ENCODE assay signal across 14 cellular contexts in genomic region chr3:149368850-149369497, GRCh38. TPM values are rescaled to one million over a fixed set of nuclear protein-coding genes. Genes with fewer than 3 reads are reported as not detected.
DNase-seq lines count a peak whose midpoint lies in the region; ATAC-seq, FAIRE-seq and TF ChIP-seq lines count a peak whose summit lies in the region.
"Had no signal": no experiment of that assay in that cellular context is flagged by ENCODE, and none has a peak within 500 bp of the region (broad histone marks: within the 10 kb centered on the region; RNA-seq: fewer than 3 reads in every experiment).

No MANE protein-coding gene starts in this region.

- no peak for TF ChIP-seq RAD21 in H1 (IDR thresholded peaks at IDR 0.05 in 1 of 2, conservative IDR thresholded peaks at IDR 0.05 in 1 of 2; ENCODE audit: low read depth in 2 of 2, low read length in 2 of 2)

- no peak overlapping the region for H3K56ac ChIP-seq in H1 (replicated peaks; ENCODE audit: insufficient read length, low read depth, low read length)

- POLR2A ChIA-PET in H1 (lab: Charles Lee; ENCODE audit: partially characterized antibody), result no interaction called here

- DNase-seq in DMS153 treated with DMSO at 0.1 percent for 48 hours (lab: John Stamatoyannopoulos, UW; ENCODE audit: unreplicated experiment), result peak; percentile 82
- peak; percentile 72 for DNase-seq in NCI-H146 treated with DMSO at 0.1 percent for 48 hours (lab: John Stamatoyannopoulos, UW; ENCODE audit: unreplicated experiment)
- DNase-seq in H1 (ENCODE audit: low read depth in 1 of 2, low spot score in 2 of 2), result no peak
- no peak for DNase-seq in islet precursor cell
- no peak for DNase-seq in effector memory CD4-positive, alpha-beta T cell
- no peak for DNase-seq in AG20443 (ENCODE audit: low spot score)
- DNase-seq: activated CD4-positive, alpha-beta memory T cell treated with anti-CD3 and anti-CD28 coated beads, Interleukin-2, amount 10 ng/mL, durations not matched to agents 7 days and 5 days; activated naive CD4-positive, alpha-beta T cell treated with anti-CD3 and anti-CD28 coated beads, Interleukin-2, amount 50 U/mL, for 16 hours; CD8-positive, alpha-beta T cell; naive thymus-derived CD8-positive, alpha-beta T cell; stimulated activated CD4-positive, alpha-beta T cell treated with anti-CD3 and anti-CD28 coated beads, Interleukin-12 subunit alpha, Interleukin-12 subunit beta, amount 100 ng/mL, for 4 hours; T-cell had no signal

- H3K79me2 ChIP-seq in H1 (ENCODE audit: control insufficient read depth in 1 of 2, insufficient read depth in 2 of 2, low read length in 2 of 2), result no peaks in the 10 kb centered on the region

- H2AFZ ChIP-seq in H1 (ENCODE audit: low read length), result no peak overlapping the region

- H2AK5ac ChIP-seq in H1 (ENCODE audit: low read depth, low read length), result no peak overlapping the region

- peak overlapping the region; percentile 98 for H2BK120ac ChIP-seq in H1 (replicated peaks; ENCODE audit: low read depth, low read length)

- H4K8ac ChIP-seq in H1 (ENCODE audit: extremely low read depth, insufficient read depth, low read length), result no peak overlapping the region

- peak overlapping the region; percentile 6 for H4K91ac ChIP-seq in H1 (replicated peaks; ENCODE audit: insufficient read length, low read length)

- H3K18ac ChIP-seq in H1 (ENCODE audit: extremely low read depth, low read length), result peak overlapping the region; percentile 78; the same call in 1 of the 2 replicates

- TF ChIP-seq EP300 in H1 (IDR thresholded peaks at IDR 0.05; ENCODE audit: borderline replicate concordance in 1 of 2, low read depth in 2 of 2, low read length in 2 of 2), result no peak

- H3K14ac ChIP-seq in H1 (ENCODE audit: insufficient read length), result no peak overlapping the region

- H2BK15ac ChIP-seq in H1 (ENCODE audit: low read length), result no peak overlapping the region

- no peaks in the 10 kb centered on the region; the same call in 1 of the 2 replicates for H3K23me2 ChIP-seq in H1 (ENCODE audit: low read depth, low read length)

- H3K4me3 ChIP-seq in H1 (ENCODE audit: extremely low read depth in 1 of 4, insufficient read depth in 2 of 4, low read depth in 3 of 4, low read length in 4 of 4) (peak overlapping the region in 1 of 4 experiments; percentile 17; a peak in 1 of 8 replicates), muscle layer of colon (ENCODE audit: low read depth in 1 of 2, low read length in 2 of 2) (no peak overlapping the region)
- H3K4me3 ChIP-seq in effector memory CD4-positive, alpha-beta T cell (ENCODE audit: insufficient read depth, low read depth, low read length, poor library complexity, severe bottlenecking), result no peak overlapping the region

- H2BK20ac ChIP-seq in H1 (ENCODE audit: low read length), result no peak overlapping the region

- no peak overlapping the region for H3K9ac ChIP-seq in H1 (replicated peaks in 1 of 4; ENCODE audit: extremely low read depth in 1 of 4, low read depth in 3 of 4, low read length in 3 of 4)
- H3K9ac ChIP-seq in muscle layer of colon (ENCODE audit: low read length), result no peak overlapping the region

- H3K27ac ChIP-seq in H1 (ENCODE audit: low read depth, low read length) (no peak overlapping the region), muscle layer of colon (ENCODE audit: low read depth, low read length) (peak overlapping the region; percentile 39)
- H3K27ac ChIP-seq in effector memory CD4-positive, alpha-beta T cell (ENCODE audit: insufficient read depth, low read length, poor library complexity, severe bottlenecking), result no peak overlapping the region

- H4K20me1 ChIP-seq in H1 (replicated peaks in 1 of 2; ENCODE audit: control insufficient read depth in 1 of 2, insufficient read depth in 2 of 2, low read length in 2 of 2), result no peaks in the 10 kb centered on the region

- no peak for FAIRE-seq in H1 (lab: Jason Lieb, UNC)

- CTCF ChIA-PET in H1 (lab: Charles Lee; ENCODE audit: partially characterized antibody), result interaction anchor here (0.7 to 0.9 kb wide), 2 partner anchors 111 to 415 kb away, joined by 3 to 5 read pairs; no protein-coding TSS in a partner anchor

- WGBS in H1 (ENCODE audit: extremely low coverage in 1 of 2, insufficient coverage in 1 of 2, insufficient read length in 1 of 2, insufficient replicate concordance in 2 of 2, low coverage in 1 of 2, low lambda C conversion rate in 2 of 2, missing lambda C conversion rate in 1 of 2), 2 experiments, result 52% methylated on average over 6 of the region's 6 CpGs; no CpG with 5 or more reads in 1 of the 2 experiments

- TF ChIP-seq CTCF in H1 (IDR thresholded peaks at IDR 0.05; ENCODE audit: control extremely low read depth in 1 of 3, insufficient read depth in 1 of 3, low read depth in 1 of 3, low read length in 3 of 3), result no peak

- no peaks in the 10 kb centered on the region for H3K79me1 ChIP-seq in H1 (ENCODE audit: low read depth, low read length)

- H2BK5ac ChIP-seq in H1 (ENCODE audit: low read depth, low read length), result peak overlapping the region; percentile 27; the same call in 1 of the 2 replicates

- TF ChIP-seq POLR2A in H1 (IDR thresholded peaks at IDR 0.05; ENCODE audit: control extremely low read depth in 1 of 2, low read depth in 2 of 2, low read length in 2 of 2), result no peak

- no peak overlapping the region for H4K5ac ChIP-seq in H1 (ENCODE audit: insufficient read length, low read depth, low read length)

- H3K4me2 ChIP-seq in H1 (ENCODE audit: insufficient read depth in 1 of 2, low read depth in 2 of 2, low read length in 2 of 2), result peak overlapping the region in 1 of 2 experiments; percentile 38; a peak in 2 of 4 replicates

- no peak overlapping the region for H3K23ac ChIP-seq in H1 (ENCODE audit: insufficient read length)

- H3K4me1 ChIP-seq in H1 (replicated peaks in 1 of 4; ENCODE audit: control insufficient read depth in 3 of 4, insufficient read depth in 4 of 4, low read length in 3 of 4) (peaks cover 1 to 25% (median 20%) of the 10 kb centered on the region in 4 experiments), muscle layer of colon (ENCODE audit: insufficient read depth, low read length) (peaks cover 18% of the 10 kb centered on the region)
- H3K4me1 ChIP-seq in effector memory CD4-positive, alpha-beta T cell (ENCODE audit: control insufficient read depth, insufficient read depth, low read length, poor library complexity, severe bottlenecking), result no peaks in the 10 kb centered on the region

- H3K9me3 ChIP-seq in H1 (ENCODE audit: insufficient read depth in 2 of 2, low read depth in 1 of 2, low read length in 1 of 2), result no peaks in the 10 kb centered on the region
- H3K9me3 ChIP-seq in muscle layer of colon (ENCODE audit: low read length), result no peaks in the 10 kb centered on the region
- H3K9me3 ChIP-seq in effector memory CD4-positive, alpha-beta T cell (ENCODE audit: control insufficient read depth, low read length), result no peaks in the 10 kb centered on the region

- ATAC-seq in HG02759 (IDR thresholded peaks at IDR 0.05; ENCODE audit: unreplicated experiment), result no peak
- ATAC-seq: CD8-positive, alpha-beta T cell; naive thymus-derived CD8-positive, alpha-beta T cell; T-cell had no signal

- no peak overlapping the region; the same call in 1 of the 2 replicates for H2BK12ac ChIP-seq in H1 (ENCODE audit: low read depth, low read length)

- H3K27me3 ChIP-seq in H1 (replicated peaks in 1 of 4; ENCODE audit: control insufficient read depth in 3 of 4, extremely low read depth in 1 of 4, insufficient read depth in 3 of 4, low read length in 3 of 4), result no peaks in the 10 kb centered on the region
- H3K27me3 ChIP-seq in muscle layer of colon (ENCODE audit: control insufficient read depth in 1 of 2, insufficient read depth in 2 of 2, low read length in 2 of 2), result no peaks in the 10 kb centered on the region
- no peaks in the 10 kb centered on the region for H3K27me3 ChIP-seq in effector memory CD4-positive, alpha-beta T cell (replicated peaks; ENCODE audit: control insufficient read depth, insufficient read depth, low read length, poor library complexity, severe bottlenecking)

- H3K36me3 ChIP-seq in H1 (ENCODE audit: control insufficient read depth in 2 of 4, insufficient read depth in 4 of 4, low read length in 3 of 4) (no peaks in the 10 kb centered on the region), muscle layer of colon (ENCODE audit: insufficient read depth, low read length) (no peaks in the 10 kb centered on the region)
- no peaks in the 10 kb centered on the region for H3K36me3 ChIP-seq in effector memory CD4-positive, alpha-beta T cell (ENCODE audit: control insufficient read depth, insufficient read depth, low read length)

- H3K4ac ChIP-seq in H1 (replicated peaks; ENCODE audit: insufficient read length, low read depth, low read length), result peak overlapping the region; percentile 72

TF ChIP-seq in H1, 55 proteins besides CTCF, POLR2A, EP300 and RAD21 (continues in another document):
- TF ChIP-seq ATF2 (IDR thresholded peaks at IDR 0.05; ENCODE audit: low read length), result no peak

RNA-seq across cellular contexts. Expression of gene TM4SF1, which starts 8.5 kb away (rescaled TPM):
- 0.26 and 1.5 TPM in 2 replicates for total RNA-seq in H1 (2021; fragmentation: NEBNext Ultra II Directional; extraction: Animal tissue kit (Norgen Biotek cat#: 25700))
- polyA plus RNA-seq in H1 (2011; rRNA removed), result 0.85 and 1.3 TPM in 2 replicates
- polyA plus RNA-seq in H1 (2011; cell fraction: cytosol; rRNA removed), result 1.0 TPM
- 0.73 TPM for polyA plus RNA-seq in H1 (2011; cell fraction: nucleus; rRNA removed)
- 0.64 to 1.1 TPM (median 0.72 TPM) in 4 replicates for polyA plus RNA-seq in H1 (2012, experiment 1 of 2)
- polyA plus RNA-seq in H1 (2012, experiment 2 of 2), result 0.30 TPM
- 0.75 TPM for polyA plus RNA-seq in H1 (2013, experiment 1 of 2)
- 0.81 TPM for polyA plus RNA-seq in H1 (2013, experiment 2 of 2)
- 0.47 and 0.88 TPM in 2 replicates for polyA minus RNA-seq in H1 (2011; rRNA and poly(A)+ RNA removed)
- 5.7 TPM for polyA minus RNA-seq in H1 (2011; cell fraction: cytosol; rRNA and poly(A)+ RNA removed)
- 4.7 TPM for polyA minus RNA-seq in H1 (2011; cell fraction: nucleus; rRNA and poly(A)+ RNA removed)
- total RNA-seq: activated CD4-positive, alpha-beta memory T cell treated with anti-CD3 and anti-CD28 coated beads, Interleukin-2, amount 10 ng/mL, durations not matched to agents 7 days and 5 days; CD8-positive, alpha-beta T cell; naive thymus-derived CD8-positive, alpha-beta T cell had no signal
- polyA plus RNA-seq: naive thymus-derived CD8-positive, alpha-beta T cell had no signal

RNA-seq across cellular contexts. Expression of gene TM4SF18, which starts 35.5 kb away (rescaled TPM):
- 2.9 and 3.3 TPM in 2 replicates for total RNA-seq in H1 (2021; fragmentation: NEBNext Ultra II Directional; extraction: Animal tissue kit (Norgen Biotek cat#: 25700))
- polyA plus RNA-seq in H1 (2011; rRNA removed), result 4.5 and 13.6 TPM in 2 replicates
- 5.3 TPM for polyA plus RNA-seq in H1 (2011; cell fraction: cytosol; rRNA removed)
- 2.4 TPM for polyA plus RNA-seq in H1 (2011; cell fraction: nucleus; rRNA removed)
- 7.0 to 14.7 TPM (median 8.8 TPM) in 4 replicates for polyA plus RNA-seq in H1 (2012, experiment 1 of 2)
- polyA plus RNA-seq in H1 (2012, experiment 2 of 2), result 2.8 TPM
- polyA plus RNA-seq in H1 (2013, experiment 1 of 2), result 13.5 TPM
- polyA plus RNA-seq in H1 (2013, experiment 2 of 2), result 15.9 TPM
- polyA minus RNA-seq in H1 (2011; rRNA and poly(A)+ RNA removed), result 5.3 and 17.2 TPM in 2 replicates
- not detected for polyA minus RNA-seq in H1 (2011; cell fraction: cytosol; rRNA and poly(A)+ RNA removed)
- polyA minus RNA-seq in H1 (2011; cell fraction: nucleus; rRNA and poly(A)+ RNA removed), result 5.9 TPM
- total RNA-seq: activated CD4-positive, alpha-beta memory T cell treated with anti-CD3 and anti-CD28 coated beads, Interleukin-2, amount 10 ng/mL, durations not matched to agents 7 days and 5 days; CD8-positive, alpha-beta T cell; naive thymus-derived CD8-positive, alpha-beta T cell; T-cell had no signal
- polyA plus RNA-seq: naive thymus-derived CD8-positive, alpha-beta T cell had no signal

Comparison
In these comparisons a context has a peak if more than half of its experiments do, and no peak if none do; other contexts are left out.
1. DNase-seq: peak in DMS153 treated with DMSO at 0.1 percent for 48 hours (single experiment) and NCI-H146 treated with DMSO at 0.1 percent for 48 hours (single experiment); none in H1 (0 of 2), islet precursor cell (single experiment), effector memory CD4-positive, alpha-beta T cell (0 of 3) and AG20443 (single experiment).